8 cellular contexts compared by ENCODE assay signal in genomic region chr6:132797975-132798819, GRCh38. TPM values are rescaled to one million over a fixed set of nuclear protein-coding genes. Genes with fewer than 3 reads are reported as not detected.
DNase-seq lines count a peak whose midpoint lies in the region; ATAC-seq and TF ChIP-seq lines count a peak whose summit lies in the region.

Gene SLC18B1 (minus strand): TSS chr6:132798637. CDS start chr6:132798456, 181 bp downstream.

- peak within 1 kb of the TSS; percentile 56 to 59 for H3K4me3 ChIP-seq in prostate gland

- DNase-seq in Caki2 (ENCODE audit: low read depth) (peak; percentile 49), T-helper 1 cell (peak; percentile 19 to 52 (median 42)), astrocyte of the hippocampus (ENCODE audit: low read depth, low spot score) (peak; percentile 76), hepatic stellate cell (ENCODE audit: low spot score) (peak; percentile 34), prostate gland (ENCODE audit: low spot score) (peak; percentile 51), cortex of kidney (lab: John Stamatoyannopoulos, UW) (no peak)

- no peak for TF ChIP-seq CTCF in prostate gland (IDR thresholded peaks at IDR 0.05)

- ATAC-seq in GM19438 (IDR thresholded peaks at IDR 0.05; ENCODE audit: low read depth, unreplicated experiment) = peak; percentile 50
- ATAC-seq in HG03457 (IDR thresholded peaks at IDR 0.05; ENCODE audit: unreplicated experiment) = peak; percentile 36

- intact Hi-C loops in prostate gland (cut with DNase I) = loop anchor here (10.0 kb wide), 2 partner anchors 123 to 263 kb away; partner anchors contain the start of gene TAAR9

- TF ChIP-seq POLR2A in prostate gland (IDR thresholded peaks at IDR 0.05) = no peak

- no peak within 1 kb of the TSS for H3K27ac ChIP-seq in prostate gland

- under 1% methylated on average over 39 of the region's 39 CpGs for WGBS in prostate gland

- no peaks in the 10 kb centered on the region for H3K9me3 ChIP-seq in prostate gland

- H3K27me3 ChIP-seq in prostate gland (replicated peaks; ENCODE audit: insufficient read depth) = no peaks in the 10 kb centered on the region

- in situ Hi-C loops in Caki2 (cut with HindIII; ENCODE audit: low pct_unique_long_range_greater_than_20kb, low sequenced_read_pairs) = loop anchor here (25.0 kb wide), 1 partner anchor 511 kb away; no protein-coding TSS in a partner anchor

- H3K36me3 ChIP-seq in prostate gland = no peaks in the 10 kb centered on the region

- H3K4me1 ChIP-seq in prostate gland (replicated peaks) = no peaks in the 10 kb centered on the region

RNA-seq across cellular contexts. Expression of gene SLC18B1, which starts in this region (rescaled TPM):
- total RNA-seq in Caki2 (2014; rRNA removed; shearing (Covaris generic); ENCODE audit: low replicate concordance) = 11.7 and 15.5 TPM in 2 replicates
- 1 to 10 TPM; 5.4 to 7.7 TPM for total RNA-seq in prostate gland
